19 cellular contexts compared by ENCODE assay signal in the genomic region with DNA sequence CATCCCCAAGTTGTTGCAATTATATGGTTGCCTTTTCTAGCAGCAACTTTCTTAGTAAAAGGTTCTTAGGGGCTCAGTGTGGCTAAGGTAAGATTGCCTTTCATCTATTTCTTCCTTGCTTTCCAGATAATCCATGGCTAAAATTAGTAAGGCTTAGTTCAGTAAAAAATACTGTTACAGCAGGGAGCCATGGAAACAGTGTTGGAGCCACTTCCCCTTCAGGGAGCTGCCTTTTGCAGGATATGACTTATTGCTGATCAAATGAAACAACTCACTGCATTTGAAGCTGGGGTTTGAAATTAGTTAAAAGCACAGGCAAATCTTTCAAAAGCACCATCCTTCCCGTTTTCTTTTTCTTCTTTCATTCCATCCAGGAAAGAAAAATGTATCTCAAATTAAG.
"Had no signal": no experiment of that assay in that cellular context is flagged by ENCODE, and none has a peak within 500 bp of the region (broad histone marks: within the 10 kb centered on the region; RNA-seq: fewer than 3 reads in every experiment).

No MANE protein-coding gene starts in this region.

- DNase-seq: cerebellar nuclear complex; dermis blood vessel endothelial cell; immature natural killer cell; kidney; left cardiac atrium; left ventricle myocardium inferior; lower lobe of right lung; mesenchymal stem cell; midbrain; naive B cell; nephron progenitor cell; retina; stimulated activated CD4-positive, alpha-beta T cell treated with anti-CD3 and anti-CD28 coated beads, Interleukin-2, amount 100 ng/mL, for 24 hours; stimulated activated CD4-positive, alpha-beta T cell treated with anti-CD3 and anti-CD28 coated beads, Interleukin-4, amount 100 ng/mL, for 4 hours; stimulated activated naive B cell treated with anti-CD40 and anti-IgM and Interleukin-4, amounts not matched to agents 10 μg/mL and 1 μg/mL and 100 μg/mL, for 72 hours; stimulated activated naive CD8-positive, alpha-beta T cell treated with anti-CD3 and anti-CD28 coated beads, Interleukin-15, amount 100 ng/mL, for 72 hours; substantia nigra; transverse colon had no signal

- ATAC-seq: left cardiac atrium; lower lobe of right lung; sciatic nerve; stimulated activated naive B cell treated with anti-CD40 and anti-IgM and Interleukin-4, amounts not matched to agents 10 μg/mL and 1 μg/mL and 100 μg/mL, for 72 hours; stimulated activated naive CD8-positive, alpha-beta T cell treated with anti-CD3 and anti-CD28 coated beads, Interleukin-15, amount 100 ng/mL, for 72 hours had no signal
